In the genomic region with DNA sequence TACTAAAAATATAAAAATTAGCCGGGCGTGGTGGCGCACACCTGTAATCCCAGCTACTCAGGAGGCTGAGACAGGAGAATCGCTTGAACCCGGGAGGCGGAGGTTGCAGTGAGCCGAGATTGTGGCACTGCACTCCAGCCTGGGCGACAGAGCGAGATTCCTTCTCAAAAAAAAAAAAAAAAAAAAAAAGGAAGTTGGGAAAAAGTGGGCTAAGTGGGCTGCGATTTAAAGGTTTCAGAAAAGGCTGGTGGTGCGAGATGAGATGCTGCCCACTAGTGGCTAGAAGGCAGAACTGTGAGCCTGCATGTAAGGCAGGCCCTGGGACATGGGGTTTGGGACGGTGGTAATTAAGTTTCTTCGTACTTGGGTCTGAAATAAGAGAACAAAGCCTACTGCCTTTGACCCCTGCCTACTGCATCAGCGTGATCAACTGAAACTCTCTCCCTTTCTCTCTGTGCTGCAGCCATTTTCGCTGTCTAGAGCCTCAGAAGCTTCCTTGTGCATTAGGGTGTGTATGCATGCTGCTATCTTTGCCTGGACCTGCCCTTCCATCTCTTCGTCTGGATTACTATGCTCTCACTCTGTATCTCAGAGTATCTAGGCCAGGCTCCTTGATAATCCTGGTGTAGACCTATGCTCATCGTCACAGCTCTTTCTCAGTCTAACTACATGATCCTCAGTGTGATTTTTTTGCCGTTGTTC, we compare ENCODE assay signal across 8 cellular contexts. TPM values are rescaled to one million over a fixed set of nuclear protein-coding genes. Genes with fewer than 3 reads are reported as not detected.
DNase-seq lines count a peak whose midpoint lies in the region; ATAC-seq, FAIRE-seq and TF ChIP-seq lines count a peak whose summit lies in the region.

No MANE protein-coding gene starts in this region.

- POLR2A ChIA-PET in activated CD8-positive, alpha-beta T cell treated with anti-CD3 and anti-CD28 coated beads, Interleukin-2, amount 10 ng/mL, durations not matched to agents 7 days and 5 days (lab: Charles Lee) = interaction anchor here (0.9 to 1.6 kb wide), 2 partner anchors 48 to 66 kb away, joined by 3 read pairs; no protein-coding TSS in a partner anchor
- POLR2A ChIA-PET in H1 (lab: Charles Lee; ENCODE audit: partially characterized antibody) = no interaction called here

- H2BK20ac ChIP-seq in H9 (ENCODE audit: low read depth, low read length, poor library complexity, severe bottlenecking) (no peak overlapping the region), H1 (ENCODE audit: low read length) (0 out of 2 replicates have a peak overlapping the region, but pooled peaks have one; percentile 23)

- no peak overlapping the region for H2BK15ac ChIP-seq in H9 (ENCODE audit: low read depth, low read length)
- H2BK15ac ChIP-seq in H1 (ENCODE audit: low read length) = no peak overlapping the region

- peak; percentile 94 for TF ChIP-seq CTCF in C4-2B (conservative IDR thresholded peaks at IDR 0.05)
- peak; percentile 89 for TF ChIP-seq CTCF in H9 (conservative IDR thresholded peaks at IDR 0.05)
- TF ChIP-seq CTCF in H1 (IDR thresholded peaks at IDR 0.05; ENCODE audit: control extremely low read depth in 1 of 3, insufficient read depth in 1 of 3, low read depth in 1 of 3, low read length in 3 of 3) = peak; percentile 92 to 97 (median 96)
- peak; percentile 90 for TF ChIP-seq CTCF in thoracic aorta (IDR thresholded peaks at IDR 0.05)

- H3K4me3 ChIP-seq in H1 (ENCODE audit: extremely low read depth in 1 of 4, insufficient read depth in 2 of 4, low read depth in 3 of 4, low read length in 4 of 4) (no peak overlapping the region), thoracic aorta (no peak overlapping the region)

- H3K9me3 ChIP-seq in H9 (ENCODE audit: control insufficient read depth, low read depth, low read length) = no peaks in the 10 kb centered on the region
- H3K9me3 ChIP-seq in H1 (ENCODE audit: insufficient read depth in 2 of 2, low read depth in 1 of 2, low read length in 1 of 2) = no peaks in the 10 kb centered on the region; a peak in 1 of 4 replicates
- H3K9me3 ChIP-seq in thoracic aorta = no peaks in the 10 kb centered on the region

- H3K79me1 ChIP-seq in H9 (ENCODE audit: insufficient read depth, low read depth, low read length, poor library complexity, severe bottlenecking) = no peaks in the 10 kb centered on the region
- no peaks in the 10 kb centered on the region for H3K79me1 ChIP-seq in H1 (ENCODE audit: low read depth, low read length)

- peaks cover 20 to 34% of the 10 kb centered on the region in 2 experiments for H3K4me1 Mint-ChIP-seq in H9
- peaks cover 18% of the 10 kb centered on the region for H3K4me1 Mint-ChIP-seq in activated CD8-positive, alpha-beta T cell treated with anti-CD3 and anti-CD28 coated beads, Interleukin-2, amount 10 ng/mL, durations not matched to agents 7 days and 5 days (ENCODE audit: low read depth)

- TF ChIP-seq POLR2A in H1 (IDR thresholded peaks at IDR 0.05; ENCODE audit: control extremely low read depth in 1 of 2, low read depth in 2 of 2, low read length in 2 of 2) = no peak

- DNase-seq in H9 (peak; percentile 74), NCI-H82 (lab: John Stamatoyannopoulos, UW) (peak; percentile 85), H1 (ENCODE audit: low read depth in 1 of 2, low spot score in 2 of 2) (no peak), midbrain (lab: John Stamatoyannopoulos, UW) (peak; percentile 77), thoracic aorta (ENCODE audit: low spot score) (no peak)
- peak; percentile 74 for DNase-seq in activated CD8-positive, alpha-beta T cell treated with anti-CD3 and anti-CD28 coated beads, Interleukin-2, amount 10 ng/mL, durations not matched to agents 7 days and 5 days

- no peak overlapping the region for H3K4me3 Mint-ChIP-seq in H9
- H3K4me3 Mint-ChIP-seq in activated CD8-positive, alpha-beta T cell treated with anti-CD3 and anti-CD28 coated beads, Interleukin-2, amount 10 ng/mL, durations not matched to agents 7 days and 5 days = no peak overlapping the region

- no peak overlapping the region for H4K5ac ChIP-seq in H9 (ENCODE audit: insufficient read length, low read depth, low read length)
- H4K5ac ChIP-seq in H1 (ENCODE audit: insufficient read length, low read depth, low read length) = no peak overlapping the region

- ATAC-seq in activated CD8-positive, alpha-beta T cell treated with anti-CD3 and anti-CD28 coated beads, Interleukin-2, amount 10 ng/mL, durations not matched to agents 7 days and 5 days = peak; percentile 65
- no peak for ATAC-seq in thoracic aorta (ENCODE audit: insufficient number of reproducible peaks, low FRiP score, low read depth)
- ATAC-seq in GM19455 (IDR thresholded peaks at IDR 0.05; ENCODE audit: unreplicated experiment) = no peak

- peaks cover 40% of the 10 kb centered on the region for H3K27me3 Mint-ChIP-seq in H9 (ENCODE audit: low read depth)
- peaks cover 25% of the 10 kb centered on the region for H3K27me3 Mint-ChIP-seq in activated CD8-positive, alpha-beta T cell treated with anti-CD3 and anti-CD28 coated beads, Interleukin-2, amount 10 ng/mL, durations not matched to agents 7 days and 5 days (ENCODE audit: low read depth)

- H3K27ac ChIP-seq in C4-2B (no peak overlapping the region), H9 (ENCODE audit: insufficient read length, low read depth, low read length) (no peak overlapping the region), H1 (ENCODE audit: low read depth, low read length) (no peak overlapping the region), thoracic aorta (no peak overlapping the region)

- H3K4me1 ChIP-seq in H9 (ENCODE audit: insufficient read depth, low read length) = peaks cover 1% of the 10 kb centered on the region; the same call in 1 of the 2 replicates
- H3K4me1 ChIP-seq in H1 (replicated peaks in 1 of 4; ENCODE audit: control insufficient read depth in 3 of 4, insufficient read depth in 4 of 4, low read length in 3 of 4) = peaks cover 2 to 4% (median 3%) of the 10 kb centered on the region in 4 experiments; a peak in 5 of 7 replicates
- H3K4me1 ChIP-seq in thoracic aorta (ENCODE audit: control insufficient read depth in 1 of 2, low read depth in 2 of 2) = peaks cover 10 to 29% of the 10 kb centered on the region in 2 donors

- H3K23ac ChIP-seq in H9 (ENCODE audit: insufficient read length, low read depth, low read length) (no peak overlapping the region), H1 (ENCODE audit: insufficient read length) (no peak overlapping the region)

- H3K9ac ChIP-seq in H9 (ENCODE audit: extremely low read depth, insufficient read length, low read length) = no peak overlapping the region
- H3K9ac ChIP-seq in H1 (replicated peaks in 1 of 4; ENCODE audit: extremely low read depth in 1 of 4, low read depth in 3 of 4, low read length in 3 of 4) = no peak overlapping the region

- H3K27me3 ChIP-seq in H9 (ENCODE audit: insufficient read depth, low read length) = no peaks in the 10 kb centered on the region
- H3K27me3 ChIP-seq in H1 (replicated peaks in 1 of 4; ENCODE audit: control insufficient read depth in 3 of 4, extremely low read depth in 1 of 4, insufficient read depth in 3 of 4, low read length in 3 of 4) = peaks cover 0 to 3% (median 0%) of the 10 kb centered on the region in 4 experiments; a peak in 2 of 7 replicates
- no peaks in the 10 kb centered on the region for H3K27me3 ChIP-seq in thoracic aorta (replicated peaks; ENCODE audit: insufficient read depth)

- H2BK12ac ChIP-seq in H9 (ENCODE audit: insufficient read length, low read depth, low read length) (no peak overlapping the region), H1 (ENCODE audit: low read depth, low read length) (peak overlapping the region; percentile 78; the same call in 1 of the 2 replicates)

- H3K23me2 ChIP-seq in H9 (ENCODE audit: insufficient read length, low read depth, low read length, poor library complexity, severe bottlenecking) = no peaks in the 10 kb centered on the region
- H3K23me2 ChIP-seq in H1 (ENCODE audit: low read depth, low read length) = 0 out of 2 replicates have a peak, but pooled peaks cover 2% of the 10 kb centered on the region

- H3K27ac Mint-ChIP-seq in H9 = no peak overlapping the region
- no peak overlapping the region for H3K27ac Mint-ChIP-seq in activated CD8-positive, alpha-beta T cell treated with anti-CD3 and anti-CD28 coated beads, Interleukin-2, amount 10 ng/mL, durations not matched to agents 7 days and 5 days

- H2AFZ ChIP-seq in H9 (ENCODE audit: low read length) (peak overlapping the region; percentile 3), H1 (ENCODE audit: low read length) (peak overlapping the region; percentile 89; the same call in 1 of the 2 replicates)

- no peak overlapping the region for H4K91ac ChIP-seq in H9 (ENCODE audit: insufficient read length, low read depth, low read length)
- H4K91ac ChIP-seq in H1 (replicated peaks; ENCODE audit: insufficient read length, low read length) = peak overlapping the region; percentile 4

- no peak overlapping the region for H3K18ac ChIP-seq in H9 (ENCODE audit: insufficient read length, low read depth, low read length)
- no peak overlapping the region for H3K18ac ChIP-seq in H1 (ENCODE audit: extremely low read depth, low read length)

- WGBS in H9 (ENCODE audit: extremely low coverage, insufficient read length, low lambda C conversion rate) = no CpG with 5 or more reads among the region's 18 CpGs
- 42% methylated on average over 15 of the region's 18 CpGs; no CpG with 5 or more reads in 1 of the 2 experiments for WGBS in H1 (ENCODE audit: extremely low coverage in 1 of 2, insufficient coverage in 1 of 2, insufficient read length in 1 of 2, insufficient replicate concordance in 2 of 2, low coverage in 1 of 2, low lambda C conversion rate in 2 of 2, missing lambda C conversion rate in 1 of 2), 2 experiments

- CTCF ChIA-PET in activated CD8-positive, alpha-beta T cell treated with anti-CD3 and anti-CD28 coated beads, Interleukin-2, amount 10 ng/mL, durations not matched to agents 7 days and 5 days (lab: Charles Lee) = interaction anchor here (1.1 to 31.1 kb wide), 13 partner anchors 7 to 364 kb away, joined by 3 to 841 read pairs (median 18); a partner anchor contains a TSS
- CTCF ChIA-PET in H1 (lab: Charles Lee; ENCODE audit: partially characterized antibody) = interaction anchor here (0.6 to 24.2 kb wide), 22 partner anchors 13 to 1303 kb away, joined by 3 to 785 read pairs (median 6); a partner anchor contains a TSS

- H3K36me3 ChIP-seq in H1 (ENCODE audit: control insufficient read depth in 2 of 4, insufficient read depth in 4 of 4, low read length in 3 of 4) (no peaks in the 10 kb centered on the region), thoracic aorta (no peaks in the 10 kb centered on the region)

- H3K4ac ChIP-seq in H9 (ENCODE audit: low read depth, low read length) = no peak overlapping the region
- no peak overlapping the region for H3K4ac ChIP-seq in H1 (replicated peaks; ENCODE audit: insufficient read length, low read depth, low read length)

- no peak overlapping the region for H2AK5ac ChIP-seq in H9 (ENCODE audit: insufficient read length, low read length)
- no peak overlapping the region for H2AK5ac ChIP-seq in H1 (ENCODE audit: low read depth, low read length)

- no peaks in the 10 kb centered on the region for H4K20me1 ChIP-seq in H9 (ENCODE audit: control insufficient read depth, insufficient read depth, insufficient read length)
- no peaks in the 10 kb centered on the region for H4K20me1 ChIP-seq in H1 (replicated peaks in 1 of 2; ENCODE audit: control insufficient read depth in 1 of 2, insufficient read depth in 2 of 2, low read length in 2 of 2)

- H2BK120ac ChIP-seq in H9 (ENCODE audit: low read depth, low read length, poor library complexity, severe bottlenecking) (no peak overlapping the region), H1 (replicated peaks; ENCODE audit: low read depth, low read length) (no peak overlapping the region)

- H3K79me2 ChIP-seq in H9 (ENCODE audit: insufficient read depth, low read length) = no peaks in the 10 kb centered on the region
- H3K79me2 ChIP-seq in H1 (ENCODE audit: control insufficient read depth in 1 of 2, insufficient read depth in 2 of 2, low read length in 2 of 2) = no peaks in the 10 kb centered on the region

- no peak for FAIRE-seq in H1 (lab: Jason Lieb, UNC)

- no peak overlapping the region for H3K4me2 ChIP-seq in H9 (ENCODE audit: insufficient read depth, insufficient read length, low read length)
- no peak overlapping the region for H3K4me2 ChIP-seq in H1 (ENCODE audit: insufficient read depth in 1 of 2, low read depth in 2 of 2, low read length in 2 of 2)

- TF ChIP-seq RAD21 in H1 (IDR thresholded peaks at IDR 0.05 in 1 of 2, conservative IDR thresholded peaks at IDR 0.05 in 1 of 2; ENCODE audit: low read depth in 2 of 2, low read length in 2 of 2) = peak; percentile 87 to 88

- no peak for TF ChIP-seq EP300 in H1 (IDR thresholded peaks at IDR 0.05; ENCODE audit: borderline replicate concordance in 1 of 2, low read depth in 2 of 2, low read length in 2 of 2)

- no peak overlapping the region for H4K8ac ChIP-seq in H9 (replicated peaks; ENCODE audit: insufficient read length, low read depth, low read length)
- peak overlapping the region; percentile 47; the same call in 1 of the 2 replicates for H4K8ac ChIP-seq in H1 (ENCODE audit: extremely low read depth, insufficient read depth, low read length)

- H3K56ac ChIP-seq in H9 (ENCODE audit: insufficient read length, low read depth, low read length) (no peak overlapping the region), H1 (replicated peaks; ENCODE audit: insufficient read length, low read depth, low read length) (no peak overlapping the region)

- no peaks in the 10 kb centered on the region for H3K36me3 Mint-ChIP-seq in H9 (ENCODE audit: insufficient read depth in 1 of 3, low read depth in 3 of 3)
- no peaks in the 10 kb centered on the region for H3K36me3 Mint-ChIP-seq in activated CD8-positive, alpha-beta T cell treated with anti-CD3 and anti-CD28 coated beads, Interleukin-2, amount 10 ng/mL, durations not matched to agents 7 days and 5 days (ENCODE audit: low read depth)

- no peak overlapping the region for H2BK5ac ChIP-seq in H9 (ENCODE audit: insufficient read length, low read length)
- H2BK5ac ChIP-seq in H1 (ENCODE audit: low read depth, low read length) = no peak overlapping the region

- H3K9me3 Mint-ChIP-seq in H9 = no peaks in the 10 kb centered on the region
- no peaks in the 10 kb centered on the region for H3K9me3 Mint-ChIP-seq in activated CD8-positive, alpha-beta T cell treated with anti-CD3 and anti-CD28 coated beads, Interleukin-2, amount 10 ng/mL, durations not matched to agents 7 days and 5 days (ENCODE audit: insufficient read depth)

- no peak overlapping the region for H3K14ac ChIP-seq in H9 (ENCODE audit: insufficient read depth, low read length)
- no peak overlapping the region for H3K14ac ChIP-seq in H1 (ENCODE audit: insufficient read length)

- H3T11ph ChIP-seq in H9 (ENCODE audit: low read length) = no peak overlapping the region

RNA-seq across cellular contexts. Expression of a gene that starts 12.4 kb away (rescaled TPM):
- not detected in 2 replicates for total RNA-seq in H9 (2021)
- not detected for total RNA-seq in activated CD8-positive, alpha-beta T cell treated with anti-CD3 and anti-CD28 coated beads, Interleukin-2, amount 10 ng/mL, durations not matched to agents 7 days and 5 days
- 0.27 and 0.32 TPM in 2 replicates for total RNA-seq in H1 (2021; fragmentation: NEBNext Ultra II Directional; extraction: Animal tissue kit (Norgen Biotek cat#: 25700))
- 0.17 and 0.20 TPM in 2 replicates for polyA plus RNA-seq in H1 (2011; rRNA removed)
- polyA plus RNA-seq in H1 (2011; cell fraction: cytosol; rRNA removed) = 0.12 TPM
- polyA plus RNA-seq in H1 (2011; cell fraction: nucleus; rRNA removed) = 0.24 TPM
- 0.12 to 0.33 TPM (median 0.15 TPM) in 4 replicates for polyA plus RNA-seq in H1 (2012, experiment 1 of 2)
- 0.38 TPM for polyA plus RNA-seq in H1 (2012, experiment 2 of 2)
- polyA plus RNA-seq in H1 (2013, experiment 1 of 2) = 0.22 TPM
- polyA plus RNA-seq in H1 (2013, experiment 2 of 2) = 0.31 TPM
- polyA minus RNA-seq in H1 (2011; rRNA and poly(A)+ RNA removed) = 0.41 and 0.54 TPM in 2 replicates
- polyA minus RNA-seq in H1 (2011; cell fraction: cytosol; rRNA and poly(A)+ RNA removed) = not detected
- not detected for polyA minus RNA-seq in H1 (2011; cell fraction: nucleus; rRNA and poly(A)+ RNA removed)
- total RNA-seq in thoracic aorta = 100 to 1,000 TPM; 190 to 438 TPM

RNA-seq across cellular contexts. Expression of a gene that starts 33.2 kb away (rescaled TPM):
- total RNA-seq in H9 (2021) = 2.9 and 4.1 TPM in 2 replicates
- 10 to 100 TPM; 58.6 to 58.9 TPM for total RNA-seq in activated CD8-positive, alpha-beta T cell treated with anti-CD3 and anti-CD28 coated beads, Interleukin-2, amount 10 ng/mL, durations not matched to agents 7 days and 5 days
- 4.1 and 4.8 TPM in 2 replicates for total RNA-seq in H1 (2021; fragmentation: NEBNext Ultra II Directional; extraction: Animal tissue kit (Norgen Biotek cat#: 25700))
- 11.0 and 15.1 TPM in 2 replicates for polyA plus RNA-seq in H1 (2011; rRNA removed)
- 10.1 TPM for polyA plus RNA-seq in H1 (2011; cell fraction: cytosol; rRNA removed)
- polyA plus RNA-seq in H1 (2011; cell fraction: nucleus; rRNA removed) = 10.0 TPM
- polyA plus RNA-seq in H1 (2012, experiment 1 of 2) = 5.6 to 6.3 TPM (median 5.9 TPM) in 4 replicates
- polyA plus RNA-seq in H1 (2012, experiment 2 of 2) = 7.6 TPM
- polyA plus RNA-seq in H1 (2013, experiment 1 of 2) = 2.1 TPM
- 2.6 TPM for polyA plus RNA-seq in H1 (2013, experiment 2 of 2)
- 7.2 and 7.6 TPM in 2 replicates for polyA minus RNA-seq in H1 (2011; rRNA and poly(A)+ RNA removed)
- polyA minus RNA-seq in H1 (2011; cell fraction: cytosol; rRNA and poly(A)+ RNA removed) = 9.8 TPM
- 19.8 TPM for polyA minus RNA-seq in H1 (2011; cell fraction: nucleus; rRNA and poly(A)+ RNA removed)
- 100 to 1,000 TPM; 119 to 164 TPM for total RNA-seq in thoracic aorta

Comparison
In these comparisons a context has a peak if more than half of its experiments do, and no peak if none do; other contexts are left out.
1. DNase-seq: peak in H9 (single experiment), NCI-H82 (single experiment), activated CD8-positive, alpha-beta T cell treated with anti-CD3 and anti-CD28 coated beads, Interleukin-2, amount 10 ng/mL, durations not matched to agents 7 days and 5 days (single experiment) and midbrain (single experiment); none in H1 (0 of 2) and thoracic aorta (single experiment).
2. RNA of a gene that starts 12.4 kb away (total RNA-seq): 190 to 438 TPM in thoracic aorta; 0.27 to 0.32 TPM in H1, not detected in H9 and not detected in activated CD8-positive, alpha-beta T cell treated with anti-CD3 and anti-CD28 coated beads, Interleukin-2, amount 10 ng/mL, durations not matched to agents 7 days and 5 days; every median in the first group is over 100 times any median in the second.
3. RNA of a gene that starts 33.2 kb away (total RNA-seq): 119 to 164 TPM in thoracic aorta and 58.6 to 58.9 TPM in activated CD8-positive, alpha-beta T cell treated with anti-CD3 and anti-CD28 coated beads, Interleukin-2, amount 10 ng/mL, durations not matched to agents 7 days and 5 days; 4.1 to 4.8 TPM in H1 and 2.9 to 4.1 TPM in H9; every median in the first group is over 10 times any median in the second.
4. Peak in every context shown above with its lines, with median percentiles within 50 percentile points of each other: CTCF ChIP-seq.